10 cellular contexts compared by ENCODE assay signal in genomic region chr3:125110016-125110875, GRCh38. TPM values are rescaled to one million over a fixed set of nuclear protein-coding genes. Genes with fewer than 3 reads are reported as not detected.
DNase-seq lines count a peak whose midpoint lies in the region; ATAC-seq, FAIRE-seq and TF ChIP-seq lines count a peak whose summit lies in the region.
"Had no signal": no experiment of that assay in that cellular context is flagged by ENCODE, and none has a peak within 500 bp of the region (broad histone marks: within the 10 kb centered on the region; RNA-seq: fewer than 3 reads in every experiment).

No MANE protein-coding gene starts in this region.

- H2BK15ac ChIP-seq in neuronal stem cell (ENCODE audit: low read length): no peak overlapping the region

- no peak overlapping the region for H4K91ac ChIP-seq in neuronal stem cell (ENCODE audit: low read depth, low read length, poor library complexity)

- H2BK12ac ChIP-seq in neuronal stem cell (ENCODE audit: low read length): no peak overlapping the region

- H3K4me3 ChIP-seq in GM12875 (ENCODE audit: low read depth, low read length) (peak overlapping the region; percentile 83), GM12878 (peak overlapping the region; percentile 82), neuronal stem cell (ENCODE audit: low read length in 2 of 2) (no peak overlapping the region), neural progenitor cell (no peak overlapping the region), right cardiac atrium (ENCODE audit: low read length) (no peak overlapping the region)

- FAIRE-seq in GM12878 (lab: Jason Lieb, UNC): no peak

- peaks cover 25% of the 10 kb centered on the region for H3K4me1 Mint-ChIP-seq in neural progenitor cell

- H3K27ac ChIP-seq in GM12878 (ENCODE audit: control insufficient read depth, insufficient read depth) (peak overlapping the region; percentile 93), neuronal stem cell (replicated peaks; ENCODE audit: low read length) (no peak overlapping the region), neural progenitor cell (no peak overlapping the region), right cardiac atrium (ENCODE audit: low read length) (no peak overlapping the region)

- peak overlapping the region; percentile 24 for H2AK5ac ChIP-seq in neuronal stem cell (ENCODE audit: low read depth, low read length)

- no peak overlapping the region for H3K14ac ChIP-seq in neuronal stem cell (ENCODE audit: low read length)

- H3K23ac ChIP-seq in neuronal stem cell (ENCODE audit: low read depth, low read length, poor library complexity): no peak overlapping the region

- peaks cover 49% of the 10 kb centered on the region for H3K79me2 ChIP-seq in GM12878 (ENCODE audit: control insufficient read depth, insufficient read depth, low read length)
- no peaks in the 10 kb centered on the region for H3K79me2 ChIP-seq in neural progenitor cell (ENCODE audit: low read depth)

- H3K27me3 ChIP-seq in GM12878 (replicated peaks in 1 of 2; ENCODE audit: control insufficient read depth in 2 of 2, insufficient read depth in 2 of 2, low read length in 1 of 2) (no peaks in the 10 kb centered on the region), neuronal stem cell (ENCODE audit: control insufficient read depth in 3 of 3, insufficient read depth in 3 of 3, low read depth in 1 of 3, low read length in 3 of 3) (no peaks in the 10 kb centered on the region), neural progenitor cell (no peaks in the 10 kb centered on the region), right cardiac atrium (ENCODE audit: control insufficient read depth, insufficient read depth) (no peaks in the 10 kb centered on the region)

- H4K8ac ChIP-seq in neuronal stem cell (ENCODE audit: low read depth, low read length): no peak overlapping the region

- no TSS peak for BruUV-seq in GM12878 (replicated peaks; lab: Mats Ljungman, UMichigan)

- no peak for TF ChIP-seq POLR2A in GM12878 (IDR thresholded peaks at IDR 0.05; ENCODE audit: low read depth, low read length)

- POLR2A ChIA-PET in GM12878 (lab: Charles Lee): interaction anchor here (1.3 to 4.2 kb wide), 2 partner anchors 11 to 22 kb away, joined by 3 to 45 read pairs; no protein-coding TSS in a partner anchor

- H3K4me3 Mint-ChIP-seq in neural progenitor cell: no peak overlapping the region
- H3K4me3 Mint-ChIP-seq: mesothelial cell of epicardium had no signal

- in situ Hi-C loops in GM12878 (cut with MboI): no loop called here

- H4K20me1 ChIP-seq in GM12878 (ENCODE audit: control insufficient read depth, insufficient read depth) (no peaks in the 10 kb centered on the region), neural progenitor cell (ENCODE audit: low read depth) (no peaks in the 10 kb centered on the region)

- H3K9me3 ChIP-seq in GM12878 (replicated peaks; ENCODE audit: control insufficient read depth, insufficient read depth, low read length) (no peaks in the 10 kb centered on the region), neuronal stem cell (replicated peaks in 1 of 2; ENCODE audit: control insufficient read depth in 2 of 2, insufficient read depth in 1 of 2, low read depth in 1 of 2, low read length in 2 of 2) (peaks cover 0 to 6% of the 10 kb centered on the region in 2 donors), neural progenitor cell (ENCODE audit: low read depth) (no peaks in the 10 kb centered on the region), right cardiac atrium (ENCODE audit: control insufficient read depth, low read length) (no peaks in the 10 kb centered on the region)

- SMC1A ChIA-PET in GM12878 (lab: Charles Lee; ENCODE audit: uncharacterized antibody, unreplicated experiment): interaction anchor here (0.5 to 7.9 kb wide), 15 partner anchors 9 to 409 kb away, joined by 3 to 127 read pairs (median 4); no protein-coding TSS in a partner anchor

- H3K9ac ChIP-seq in GM12878 (ENCODE audit: control insufficient read depth, insufficient read depth, low read length): peak overlapping the region; percentile 82
- H3K9ac ChIP-seq in neuronal stem cell (ENCODE audit: low read depth, low read length, poor library complexity): no peak overlapping the region
- no peak overlapping the region for H3K9ac ChIP-seq in neural progenitor cell

- RAD21 ChIA-PET in GM12878 (lab: Charles Lee; ENCODE audit: unreplicated experiment): interaction anchor here (0.5 to 5.3 kb wide), 9 partner anchors 10 to 224 kb away, joined by 3 to 76 read pairs (median 3); no protein-coding TSS in a partner anchor

- no peaks in the 10 kb centered on the region for H3K36me3 ChIP-seq in GM12878 (ENCODE audit: control insufficient read depth in 2 of 2, insufficient read depth in 2 of 2, low read length in 1 of 2)
- peaks cover 0 to 14% of the 10 kb centered on the region in 2 donors for H3K36me3 ChIP-seq in neuronal stem cell (replicated peaks in 1 of 2; ENCODE audit: control insufficient read depth in 2 of 2, insufficient read depth in 2 of 2, low read length in 2 of 2)
- no peaks in the 10 kb centered on the region for H3K36me3 ChIP-seq in neural progenitor cell

- H3K27me3 Mint-ChIP-seq in neural progenitor cell (ENCODE audit: insufficient read depth, low read depth): peaks cover 9% of the 10 kb centered on the region

- DNase-seq in NCI-H460 (ENCODE audit: extremely low read depth, low read depth): peak; percentile 7
- no peak for DNase-seq in GM12878 (ENCODE audit: low read depth, low spot score)
- DNase-seq in neuronal stem cell (ENCODE audit: low spot score): no peak
- DNase-seq in neural progenitor cell (ENCODE audit: low spot score): no peak
- DNase-seq in midbrain (lab: John Stamatoyannopoulos, UW): no peak
- no peak for DNase-seq in left lobe of liver (ENCODE audit: low spot score)
- no peak for DNase-seq in right cardiac atrium
- DNase-seq: cerebellar nuclear complex had no signal

- no peak overlapping the region for H2BK120ac ChIP-seq in neuronal stem cell (ENCODE audit: low read depth, low read length)

- CTCF ChIA-PET in GM12878 (lab: Yijun Ruan, JAX): interaction anchor here (0.6 to 4.5 kb wide), 9 partner anchors 10 to 266 kb away, joined by 3 to 42 read pairs (median 3); no protein-coding TSS in a partner anchor

- no peak overlapping the region for H2BK5ac ChIP-seq in neuronal stem cell (ENCODE audit: low read length)

- peaks cover 48% of the 10 kb centered on the region for H3K4me1 ChIP-seq in GM12878 (ENCODE audit: control insufficient read depth, insufficient read depth, low read length)
- peaks cover 0 to 4% of the 10 kb centered on the region in 2 donors for H3K4me1 ChIP-seq in neuronal stem cell (ENCODE audit: control insufficient read depth in 2 of 2, insufficient read depth in 1 of 2, low read depth in 1 of 2, low read length in 2 of 2)
- H3K4me1 ChIP-seq in neural progenitor cell: peaks cover 12% of the 10 kb centered on the region
- no peaks in the 10 kb centered on the region for H3K4me1 ChIP-seq in right cardiac atrium (ENCODE audit: control insufficient read depth, insufficient read depth, low read length)

- no peak overlapping the region for H3K18ac ChIP-seq in neuronal stem cell (ENCODE audit: low read length)

- no peaks in the 10 kb centered on the region for H3K79me1 ChIP-seq in neuronal stem cell (ENCODE audit: low read depth, low read length)

- no peaks in the 10 kb centered on the region for H3K9me3 Mint-ChIP-seq in neural progenitor cell

- no peak for TF ChIP-seq RAD21 in GM12878 (IDR thresholded peaks at IDR 0.05; ENCODE audit: insufficient read depth, low read depth, low read length)

- 56% methylated on average over 10 of the region's 10 CpGs for WGBS in GM12878 (ENCODE audit: insufficient coverage, insufficient replicate concordance, low lambda C conversion rate, missing lambda C conversion rate)
- no CpG with 5 or more reads among the region's 10 CpGs for WGBS in neuronal stem cell (ENCODE audit: extremely low coverage in 2 of 2, insufficient read length in 2 of 2, insufficient replicate concordance in 1 of 2), 2 donors
- 93% methylated on average over 10 of the region's 10 CpGs for WGBS in right cardiac atrium

- ATAC-seq in GM12878 (no peak), left lobe of liver (no peak), right cardiac atrium (no peak)

- H3K36me3 Mint-ChIP-seq in neural progenitor cell: no peaks in the 10 kb centered on the region

- peaks cover 6% of the 10 kb centered on the region for H3F3A ChIP-seq in neural progenitor cell (ENCODE audit: low read depth)

- TF ChIP-seq CTCF in GM12875 (IDR thresholded peaks at IDR 0.05; ENCODE audit: borderline replicate concordance, insufficient read depth, low read depth, low read length): no peak
- no peak for TF ChIP-seq CTCF in GM12878 (IDR thresholded peaks at IDR 0.05 in 2 of 3, conservative IDR thresholded peaks at IDR 0.05 in 1 of 3; ENCODE audit: control insufficient read depth in 2 of 3, extremely low read depth in 1 of 3, insufficient read depth in 1 of 3, low read depth in 3 of 3, low read length in 3 of 3)
- TF ChIP-seq CTCF in neural progenitor cell (IDR thresholded peaks at IDR 0.05): no peak

- H3K4me2 ChIP-seq in GM12878 (ENCODE audit: control insufficient read depth, insufficient read depth) (peak overlapping the region; percentile 86), neuronal stem cell (ENCODE audit: insufficient read depth, low read length, poor library complexity, severe bottlenecking) (no peak overlapping the region), neural progenitor cell (no peak overlapping the region)

- intact Hi-C loops in GM12878 (cut with micrococcal nuclease; ENCODE audit: unreplicated experiment) (no loop called here), right cardiac atrium (cut with DNase I) (no loop called here)

- H2AFZ ChIP-seq in GM12878 (ENCODE audit: control insufficient read depth, low read depth, low read length) (peak overlapping the region; percentile 5; the same call in 1 of the 2 replicates), neuronal stem cell (ENCODE audit: low read length) (no peak overlapping the region), neural progenitor cell (replicated peaks) (no peak overlapping the region)

- H3K27ac Mint-ChIP-seq in neural progenitor cell: no peak overlapping the region
- H3K27ac Mint-ChIP-seq: mesothelial cell of epicardium had no signal

- no peak for TF ChIP-seq EP300 in GM12878 (IDR thresholded peaks at IDR 0.05; ENCODE audit: borderline replicate concordance in 1 of 2, control insufficient read depth in 1 of 2, low read depth in 2 of 2, low read length in 2 of 2)

- H3K4ac ChIP-seq in neuronal stem cell (ENCODE audit: low read length): no peak overlapping the region

RNA-seq across cellular contexts. Expression of gene HEG1, which starts 54.4 kb away (rescaled TPM):
- total RNA-seq in NCI-H460 (2014; rRNA removed; shearing (Covaris generic)): 10.4 TPM in 2 replicates
- 5.2 and 5.9 TPM in 2 replicates for polyA plus RNA-seq in NCI-H460 (2014; cell fraction: nucleus; rRNA removed)
- total RNA-seq in GM12878 (2013; cell fraction: nucleolus; rRNA removed): 72.0 and 76.9 TPM in 2 replicates
- 10.5 and 10.9 TPM in 2 replicates for total RNA-seq in GM12878 (2014; rRNA removed)
- total RNA-seq in GM12878 (2014; rRNA removed; fragmentation: Illumina TruSeq; extraction: Trizol): 8.4 and 10.1 TPM in 2 replicates
- total RNA-seq in GM12878 (2021): 31.1 and 32.1 TPM in 2 replicates
- 10.0 TPM for polyA plus RNA-seq in GM12878 (2011; ENCODE audit: low read depth)
- polyA plus RNA-seq in GM12878 (2011; rRNA removed): 3.4 and 6.8 TPM in 2 replicates
- polyA plus RNA-seq in GM12878 (2011; cell fraction: cytosol; rRNA removed): 3.6 and 7.3 TPM in 2 replicates
- polyA plus RNA-seq in GM12878 (2011; cell fraction: nucleus; rRNA removed): 10.7 and 12.9 TPM in 2 replicates
- 10.5 and 16.4 TPM in 2 replicates for polyA plus RNA-seq in GM12878 (2012)
- 21.6 and 22.2 TPM in 2 replicates for polyA plus RNA-seq in GM12878 (2014; fragmentation: Illumina TruSeq; extraction: Trizol)
- 1 to 10 TPM; 2.2 to 4.1 TPM for polyA plus RNA-seq in GM12878 (2014; fragmentation: Nextera tagmentation; extraction: Ambion mirVana)
- 10.5 and 13.4 TPM in 2 replicates for polyA plus RNA-seq in GM12878 (2014; rRNA removed)
- 1 to 10 TPM; 2.7 TPM for polyA plus RNA-seq in GM12878 (2016; fragmentation: Nextera tagmentation; extraction: Ambion mirVana)
- 10.7 and 19.5 TPM in 2 replicates for polyA minus RNA-seq in GM12878 (2011; rRNA and poly(A)+ RNA removed)
- 9.9 and 13.2 TPM in 2 replicates for polyA minus RNA-seq in GM12878 (2011; cell fraction: cytosol; rRNA and poly(A)+ RNA removed)
- 6.5 and 13.8 TPM in 2 replicates for polyA minus RNA-seq in GM12878 (2011; cell fraction: nucleus; rRNA and poly(A)+ RNA removed)
- polyA plus RNA-seq in neuronal stem cell (2013, experiment 1 of 2): 10.1 TPM
- 9.8 TPM for polyA plus RNA-seq in neuronal stem cell (2013, experiment 2 of 2)
- total RNA-seq in neural progenitor cell (ENCODE audit: low replicate concordance): 11.4 and 16.4 TPM in 2 replicates
- total RNA-seq in left lobe of liver: 5.4 TPM
- total RNA-seq in right cardiac atrium: 100 to 1,000 TPM; 130 to 193 (median 151) TPM
- 42.3 TPM for polyA plus RNA-seq in right cardiac atrium

Comparison
In these comparisons a context has a peak if more than half of its experiments do, and no peak if none do; other contexts are left out.
1. H3K4me3 ChIP-seq: peak in GM12875 (single experiment) and GM12878 (single experiment); none in neuronal stem cell (0 of 2), neural progenitor cell (single experiment) and right cardiac atrium (single experiment).